Comparison of ENCODE assay signal across 25 cellular contexts in the genomic region with DNA sequence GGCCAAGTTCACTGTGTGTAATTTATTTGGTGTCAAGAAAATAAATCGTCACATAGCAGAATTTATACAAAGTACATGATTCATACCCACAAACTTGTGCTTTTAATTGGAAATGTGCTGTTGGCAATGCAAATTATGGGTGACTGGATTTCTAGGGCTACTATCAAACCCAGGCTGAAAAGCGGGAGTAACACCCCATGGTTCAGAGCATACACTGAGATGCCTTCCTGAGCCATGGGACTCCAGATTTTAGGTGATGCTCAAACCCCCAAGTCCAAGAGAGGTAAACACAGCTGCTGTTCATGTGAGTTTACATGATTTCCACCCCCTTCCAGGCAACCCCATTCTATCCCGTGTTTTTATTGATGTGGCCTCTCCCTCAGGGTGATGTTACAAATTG.
DNase-seq lines count a peak whose midpoint lies in the region; ATAC-seq and TF ChIP-seq lines count a peak whose summit lies in the region.
"Had no signal": no experiment of that assay in that cellular context is flagged by ENCODE, and none has a peak within 500 bp of the region (broad histone marks: within the 10 kb centered on the region; RNA-seq: fewer than 3 reads in every experiment).

No MANE protein-coding gene starts in this region.

- H3K79me2 ChIP-seq in OCI-LY7 (ENCODE audit: insufficient read depth, low read depth, low read length) (no peaks in the 10 kb centered on the region), parathyroid adenoma (no peaks in the 10 kb centered on the region)

- BruUV-seq in OCI-LY7 (replicated peaks; lab: Mats Ljungman, UMichigan), result no TSS peak

- no peaks in the 10 kb centered on the region for H4K20me1 ChIP-seq in OCI-LY7 (ENCODE audit: insufficient read depth, low read length)
- H4K20me1 ChIP-seq: BLaER1 had no signal

- H3K36me3 ChIP-seq in OCI-LY7 (ENCODE audit: insufficient read depth, low read length) (no peaks in the 10 kb centered on the region; the same call in 1 of the 2 replicates), parathyroid adenoma (ENCODE audit: control insufficient read depth, insufficient read depth, low read length) (no peaks in the 10 kb centered on the region), uterus (no peaks in the 10 kb centered on the region)
- H3K36me3 ChIP-seq: BLaER1, esophagus squamous epithelium, left ventricle myocardium inferior had no signal

- H3K27ac ChIP-seq in OCI-LY7 (ENCODE audit: low read depth, low read length, poor library complexity, severe bottlenecking) (no peak overlapping the region), parathyroid adenoma (no peak overlapping the region), uterus (no peak overlapping the region)
- H3K27ac ChIP-seq: BLaER1, esophagus squamous epithelium, KMS-11, left ventricle myocardium inferior, SK-N-MC had no signal

- no peak overlapping the region for H3K4me3 ChIP-seq in OCI-LY7 (ENCODE audit: low read depth, low read length, poor library complexity, severe bottlenecking)
- H3K4me3 ChIP-seq in parathyroid adenoma (ENCODE audit: low read depth, low read length), result no peak overlapping the region
- no peak overlapping the region for H3K4me3 ChIP-seq in uterus
- H3K4me3 ChIP-seq: BLaER1, esophagus squamous epithelium, left ventricle myocardium inferior, SK-N-MC, smooth muscle cell had no signal

- H3K36me3 Mint-ChIP-seq in stimulated activated naive B cell treated with anti-CD40 and anti-IgM and Interleukin-4, amounts not matched to agents 10 μg/mL and 1 μg/mL and 100 μg/mL, for 72 hours, result no peaks in the 10 kb centered on the region
- H3K36me3 Mint-ChIP-seq in activated CD4-positive, alpha-beta T cell treated with anti-CD3 and anti-CD28 coated beads, Interleukin-2, amount 10 ng/mL, durations not matched to agents 7 days and 5 days (ENCODE audit: low read depth), result peaks cover 2% of the 10 kb centered on the region
- H3K36me3 Mint-ChIP-seq: naive B cell; stimulated activated effector memory CD8-positive, alpha-beta T cell treated with anti-CD3 and anti-CD28 coated beads, Interleukin-12 subunit alpha, Interleukin-12 subunit beta, amount 100 ng/mL, for 72 hours had no signal

- H3K9me2 ChIP-seq in OCI-LY7 (ENCODE audit: insufficient read depth, low read length), result no peaks in the 10 kb centered on the region

- H3K4me2 ChIP-seq in OCI-LY7 (ENCODE audit: low read length), result peak overlapping the region; percentile 56
- H3K4me2 ChIP-seq in parathyroid adenoma (ENCODE audit: low read length), result no peak overlapping the region
- H3K4me2 ChIP-seq: KMS-11, smooth muscle cell had no signal

- H2AFZ ChIP-seq in OCI-LY7 (ENCODE audit: low read length) (peak overlapping the region; percentile 51; the same call in 1 of the 2 replicates), parathyroid adenoma (peak overlapping the region; percentile 1)

- no peak for TF ChIP-seq CTCF in OCI-LY7 (conservative IDR thresholded peaks at IDR 0.05; ENCODE audit: low read length)
- no peak for TF ChIP-seq CTCF in parathyroid adenoma (IDR thresholded peaks at IDR 0.05)
- no peak for TF ChIP-seq CTCF in uterus (IDR thresholded peaks at IDR 0.05)

- CTCF ChIA-PET in OCI-LY7 (lab: Charles Lee; ENCODE audit: unreplicated experiment), result no interaction called here
- CTCF ChIA-PET in activated CD4-positive, alpha-beta T cell treated with anti-CD3 and anti-CD28 coated beads, Interleukin-2, amount 10 ng/mL, durations not matched to agents 7 days and 5 days (lab: Charles Lee), result no interaction called here

- peaks cover 20% of the 10 kb centered on the region for H3K4me1 ChIP-seq in OCI-LY7 (ENCODE audit: insufficient read depth, low read length, poor library complexity, severe bottlenecking)
- peaks cover 51% of the 10 kb centered on the region for H3K4me1 ChIP-seq in parathyroid adenoma
- H3K4me1 ChIP-seq in uterus, result no peaks in the 10 kb centered on the region

- TF ChIP-seq POLR2A in uterus (IDR thresholded peaks at IDR 0.05), result no peak

- no peak overlapping the region for H3K27ac Mint-ChIP-seq in stimulated activated naive B cell treated with anti-CD40 and anti-IgM and Interleukin-4, amounts not matched to agents 10 μg/mL and 1 μg/mL and 100 μg/mL, for 72 hours
- no peak overlapping the region for H3K27ac Mint-ChIP-seq in activated CD4-positive, alpha-beta T cell treated with anti-CD3 and anti-CD28 coated beads, Interleukin-2, amount 10 ng/mL, durations not matched to agents 7 days and 5 days
- H3K27ac Mint-ChIP-seq: activated naive CD4-positive, alpha-beta T cell treated with anti-CD3 and anti-CD28 coated beads, Interleukin-2, amount 10 ng/mL, durations not matched to agents 7 days and 5 days; stimulated activated effector memory CD8-positive, alpha-beta T cell treated with anti-CD3 and anti-CD28 coated beads, Interleukin-12 subunit alpha, Interleukin-12 subunit beta, amount 100 ng/mL, for 72 hours; T-helper 17 cell had no signal

- peaks cover 43 to 47% of the 10 kb centered on the region in 2 donors for H3K27me3 Mint-ChIP-seq in stimulated activated naive B cell treated with anti-CD40 and anti-IgM and Interleukin-4, amounts not matched to agents 10 μg/mL and 1 μg/mL and 100 μg/mL, for 72 hours
- peaks cover 2% of the 10 kb centered on the region for H3K27me3 Mint-ChIP-seq in activated CD4-positive, alpha-beta T cell treated with anti-CD3 and anti-CD28 coated beads, Interleukin-2, amount 10 ng/mL, durations not matched to agents 7 days and 5 days
- H3K27me3 Mint-ChIP-seq: T-helper 17 cell had no signal

- H3K4me1 Mint-ChIP-seq in stimulated activated naive B cell treated with anti-CD40 and anti-IgM and Interleukin-4, amounts not matched to agents 10 μg/mL and 1 μg/mL and 100 μg/mL, for 72 hours, result peaks cover 10 to 11% of the 10 kb centered on the region in 2 donors
- H3K4me1 Mint-ChIP-seq in activated CD4-positive, alpha-beta T cell treated with anti-CD3 and anti-CD28 coated beads, Interleukin-2, amount 10 ng/mL, durations not matched to agents 7 days and 5 days, result peaks cover 14% of the 10 kb centered on the region

- POLR2A ChIA-PET in OCI-LY7 (lab: Charles Lee), result interaction anchor here (1.1 kb wide), 1 partner anchor 82 kb away, joined by 3 read pairs; no protein-coding TSS in a partner anchor
- POLR2A ChIA-PET in activated CD4-positive, alpha-beta T cell treated with anti-CD3 and anti-CD28 coated beads, Interleukin-2, amount 10 ng/mL, durations not matched to agents 7 days and 5 days (lab: Charles Lee), result no interaction called here

- no peaks in the 10 kb centered on the region for H3K9me3 Mint-ChIP-seq in stimulated activated naive B cell treated with anti-CD40 and anti-IgM and Interleukin-4, amounts not matched to agents 10 μg/mL and 1 μg/mL and 100 μg/mL, for 72 hours
- H3K9me3 Mint-ChIP-seq in activated CD4-positive, alpha-beta T cell treated with anti-CD3 and anti-CD28 coated beads, Interleukin-2, amount 10 ng/mL, durations not matched to agents 7 days and 5 days, result peaks cover 10% of the 10 kb centered on the region
- H3K9me3 Mint-ChIP-seq: naive B cell; stimulated activated effector memory CD8-positive, alpha-beta T cell treated with anti-CD3 and anti-CD28 coated beads, Interleukin-12 subunit alpha, Interleukin-12 subunit beta, amount 100 ng/mL, for 72 hours had no signal

- no peak overlapping the region for H3K4me3 Mint-ChIP-seq in stimulated activated naive B cell treated with anti-CD40 and anti-IgM and Interleukin-4, amounts not matched to agents 10 μg/mL and 1 μg/mL and 100 μg/mL, for 72 hours
- no peak overlapping the region for H3K4me3 Mint-ChIP-seq in activated CD4-positive, alpha-beta T cell treated with anti-CD3 and anti-CD28 coated beads, Interleukin-2, amount 10 ng/mL, durations not matched to agents 7 days and 5 days
- H3K4me3 Mint-ChIP-seq: activated naive CD4-positive, alpha-beta T cell treated with anti-CD3 and anti-CD28 coated beads, Interleukin-2, amount 10 ng/mL, durations not matched to agents 7 days and 5 days; naive B cell; stimulated activated effector memory CD8-positive, alpha-beta T cell treated with anti-CD3 and anti-CD28 coated beads, Interleukin-12 subunit alpha, Interleukin-12 subunit beta, amount 100 ng/mL, for 72 hours; T-helper 17 cell had no signal

- no peaks in the 10 kb centered on the region for H3K27me3 ChIP-seq in parathyroid adenoma (ENCODE audit: control insufficient read depth, insufficient read depth, low read length)
- no peaks in the 10 kb centered on the region for H3K27me3 ChIP-seq in uterus
- H3K27me3 ChIP-seq: BLaER1, esophagus squamous epithelium had no signal

- intact Hi-C loops in OCI-LY7 (cut with micrococcal nuclease; ENCODE audit: unreplicated experiment), result loop anchor here (5.0 kb wide), 1 partner anchor 571 kb away; no protein-coding TSS in a partner anchor
- intact Hi-C loops in uterus (cut with DNase I; ENCODE audit: low total_unique reads), result no loop called here

- ATAC-seq in stimulated activated naive B cell treated with anti-CD40 and anti-IgM and Interleukin-4, amounts not matched to agents 10 μg/mL and 1 μg/mL and 100 μg/mL, for 72 hours (replicated peaks), result no peak
- ATAC-seq: stimulated activated effector memory CD8-positive, alpha-beta T cell treated with anti-CD3 and anti-CD28 coated beads, Interleukin-12 subunit alpha, Interleukin-12 subunit beta, amount 100 ng/mL, for 72 hours; T-helper 17 cell had no signal

- peak; percentile 50 for DNase-seq in NCI-H748 (lab: John Stamatoyannopoulos, UW; ENCODE audit: unreplicated experiment)
- DNase-seq in NCI-H748 treated with DMSO at 0.1 percent for 48 hours (lab: John Stamatoyannopoulos, UW), result no peak
- DNase-seq in M059J (ENCODE audit: low read depth), result peak; percentile 54
- no peak for DNase-seq in OCI-LY7 (ENCODE audit: low spot score)
- no peak for DNase-seq in stimulated activated naive B cell treated with anti-CD40 and anti-IgM and Interleukin-4, amounts not matched to agents 10 μg/mL and 1 μg/mL and 100 μg/mL, for 72 hours
- DNase-seq in activated CD4-positive, alpha-beta T cell treated with anti-CD3 and anti-CD28 coated beads, Interleukin-2, amount 10 ng/mL, durations not matched to agents 7 days and 5 days, result no peak
- DNase-seq in uterus, result no peak
- DNase-seq: activated CD4-positive, alpha-beta T cell treated with anti-CD3 and anti-CD28 coated beads for 4 hours; activated naive CD4-positive, alpha-beta T cell treated with anti-CD3 and anti-CD28 coated beads, Interleukin-2, amount 10 ng/mL, durations not matched to agents 7 days and 5 days; activated T-cell treated with anti-CD3 and anti-CD28 coated beads, Interleukin-2, amount 50 U/mL, for 48 hours; amniotic stem cell; cortex of kidney; esophagus squamous epithelium; left ventricle myocardium inferior; NCI-H2029; NCI-H510A; nucleus accumbens; T-helper 17 cell had no signal

- 0 out of 2 replicates have a peak, but pooled peaks cover 6% of the 10 kb centered on the region for H3K9me3 ChIP-seq in OCI-LY7 (ENCODE audit: low read length)
- no peaks in the 10 kb centered on the region for H3K9me3 ChIP-seq in parathyroid adenoma (ENCODE audit: control insufficient read depth, low read length)
- no peaks in the 10 kb centered on the region for H3K9me3 ChIP-seq in uterus
- H3K9me3 ChIP-seq: BLaER1, esophagus squamous epithelium, left ventricle myocardium inferior had no signal

- no peak overlapping the region for H3K9ac ChIP-seq in parathyroid adenoma
- H3K9ac ChIP-seq: BLaER1, KMS-11 had no signal

Comparison
In these comparisons a context has a peak if more than half of its experiments do, and no peak if none do; other contexts are left out.
1. DNase-seq: peak in NCI-H748 (single experiment) and M059J (single experiment); none in NCI-H748 treated with DMSO at 0.1 percent for 48 hours (single experiment), OCI-LY7 (single experiment), stimulated activated naive B cell treated with anti-CD40 and anti-IgM and Interleukin-4, amounts not matched to agents 10 μg/mL and 1 μg/mL and 100 μg/mL, for 72 hours (single experiment), activated CD4-positive, alpha-beta T cell treated with anti-CD3 and anti-CD28 coated beads, Interleukin-2, amount 10 ng/mL, durations not matched to agents 7 days and 5 days (single experiment) and uterus (0 of 2).